ENCODE assay signal across 33 cellular contexts in the genomic region with DNA sequence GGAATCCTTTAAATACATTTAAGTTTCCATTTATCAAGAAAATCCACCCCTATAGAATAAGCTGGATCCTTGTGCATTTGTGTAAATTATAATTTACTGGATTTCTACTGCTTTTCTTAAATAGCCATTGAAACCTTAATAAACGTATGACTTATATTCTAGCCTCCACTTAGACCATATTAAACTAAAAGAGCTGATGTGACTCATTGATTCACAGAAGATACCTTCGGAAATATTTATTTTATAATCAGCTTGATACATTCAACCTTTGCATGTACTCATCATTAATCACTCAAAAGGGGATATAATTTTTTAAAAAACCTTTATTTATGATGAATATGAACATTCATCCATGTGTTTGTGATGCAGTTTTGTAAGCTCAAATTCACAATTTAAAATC.
"Had no signal": no experiment of that assay in that cellular context is flagged by ENCODE, and none has a peak within 500 bp of the region (broad histone marks: within the 10 kb centered on the region; RNA-seq: fewer than 3 reads in every experiment).

No MANE protein-coding gene starts in this region.

- H3K9me3 ChIP-seq: ascending aorta, breast epithelium, colonic mucosa, gastroesophageal sphincter had no signal

- H3K27me3 Mint-ChIP-seq: activated B cell treated with CpG ODN at 0.5 μM for 24 hours; activated naive CD4-positive, alpha-beta T cell treated with anti-CD3 and anti-CD28 coated beads, Interleukin-2, amount 10 ng/mL, durations not matched to agents 7 days and 5 days; activated naive CD8-positive, alpha-beta T cell treated with anti-CD3 and anti-CD28 coated beads, Interleukin-2, amount 10 ng/mL, durations not matched to agents 7 days and 5 days; activated T-cell treated with anti-CD3 and anti-CD28 coated beads, Interleukin-2, amount 50 U/mL, for 24 hours; brain; T-helper 17 cell had no signal

- H3K4me3 Mint-ChIP-seq: activated B cell treated with CpG ODN at 0.5 μM for 24 hours; activated CD8-positive, alpha-beta T cell treated with anti-CD3 and anti-CD28 coated beads for 36 hours; activated naive CD4-positive, alpha-beta T cell treated with anti-CD3 and anti-CD28 coated beads, Interleukin-2, amount 10 ng/mL, durations not matched to agents 7 days and 5 days; activated naive CD8-positive, alpha-beta T cell treated with anti-CD3 and anti-CD28 coated beads, Interleukin-2, amount 10 ng/mL, durations not matched to agents 7 days and 5 days; activated T-cell treated with anti-CD3 and anti-CD28 coated beads, Interleukin-2, amount 50 U/mL, for 24 hours; activated T-cell treated with anti-CD3 and anti-CD28 coated beads, Interleukin-2, amount 50 U/mL, for 72 hours; brain; T-helper 17 cell; T-helper 2 cell treated with Interferon-gamma antibody and Interleukin-4, amounts not matched to agents 5 μg/mL and 100 μg/mL, for 36 hours had no signal

- H3K4me3 ChIP-seq: ascending aorta, breast epithelium, cardiac muscle cell, colonic mucosa, gastroesophageal sphincter, heart right ventricle, hepatocyte had no signal

- H3K36me3 Mint-ChIP-seq: activated naive CD4-positive, alpha-beta T cell treated with anti-CD3 and anti-CD28 coated beads, Interleukin-2, amount 10 ng/mL, durations not matched to agents 7 days and 5 days; activated naive CD8-positive, alpha-beta T cell treated with anti-CD3 and anti-CD28 coated beads, Interleukin-2, amount 10 ng/mL, durations not matched to agents 7 days and 5 days had no signal

- H3K4me2 ChIP-seq: hepatocyte had no signal

- H3K27ac Mint-ChIP-seq: activated B cell treated with CpG ODN at 0.5 μM for 24 hours; activated CD8-positive, alpha-beta T cell treated with anti-CD3 and anti-CD28 coated beads for 36 hours; activated naive CD4-positive, alpha-beta T cell treated with anti-CD3 and anti-CD28 coated beads, Interleukin-2, amount 10 ng/mL, durations not matched to agents 7 days and 5 days; activated naive CD4-positive, alpha-beta T cell treated with anti-CD3 and anti-CD28 coated beads, Interleukin-2, amount 50 U/mL, for 72 hours; activated naive CD8-positive, alpha-beta T cell treated with anti-CD3 and anti-CD28 coated beads, Interleukin-2, amount 10 ng/mL, durations not matched to agents 7 days and 5 days; activated T-cell treated with anti-CD3 and anti-CD28 coated beads, Interleukin-2, amount 50 U/mL, for 24 hours; activated T-cell treated with anti-CD3 and anti-CD28 coated beads, Interleukin-2, amount 50 U/mL, for 72 hours; brain; T-helper 17 cell; T-helper 2 cell treated with Interferon-gamma antibody and Interleukin-4, amounts not matched to agents 5 μg/mL and 100 μg/mL, for 36 hours had no signal

- H3K36me3 ChIP-seq: ascending aorta, breast epithelium, cardiac muscle cell, colonic mucosa, gastroesophageal sphincter, heart right ventricle, WERI-Rb-1 had no signal

- DNase-seq: activated B cell treated with CpG ODN at 0.5 μM for 24 hours; activated CD4-positive, alpha-beta T cell treated with anti-CD3 and anti-CD28 coated beads for 48 hours; activated CD4-positive, alpha-beta T cell treated with anti-CD3 and anti-CD28 coated beads, Interleukin-2, amount 50 U/mL, for 1 hour; activated CD4-positive, alpha-beta T cell treated with anti-CD3 and anti-CD28 coated beads, Interleukin-2, amount 50 U/mL, for 48 hours; activated CD8-positive, alpha-beta memory T cell treated with anti-CD3 and anti-CD28 coated beads, Interleukin-2, amount 50 U/mL, for 48 hours; activated CD8-positive, alpha-beta T cell treated with anti-CD3 and anti-CD28 coated beads for 36 hours; activated gamma-delta T cell; activated naive CD4-positive, alpha-beta T cell; activated naive CD4-positive, alpha-beta T cell treated with anti-CD3 and anti-CD28 coated beads, Interleukin-2, amount 10 ng/mL, durations not matched to agents 7 days and 5 days; activated naive CD8-positive, alpha-beta T cell treated with anti-CD3 and anti-CD28 coated beads, Interleukin-2, amount 10 ng/mL, durations not matched to agents 7 days and 5 days; activated T-cell treated with anti-CD3 and anti-CD28 coated beads for 4 hours; activated T-cell treated with anti-CD3 and anti-CD28 coated beads, Interleukin-2, amount 50 U/mL, for 24 hours; activated T-cell treated with anti-CD3 and anti-CD28 coated beads, Interleukin-2, amount 50 U/mL, for 72 hours; central memory CD4-positive, alpha-beta T cell; cerebellar nuclear complex; colonic mucosa; effector CD8-positive, alpha-beta T cell; foreskin fibroblast; heart right ventricle; T-helper 17 cell; T1000; WERI-Rb-1 had no signal

- H3K9me3 Mint-ChIP-seq: activated CD8-positive, alpha-beta T cell treated with anti-CD3 and anti-CD28 coated beads for 36 hours; activated T-cell treated with anti-CD3 and anti-CD28 coated beads, Interleukin-2, amount 50 U/mL, for 24 hours; T-helper 2 cell treated with Interferon-gamma antibody and Interleukin-4, amounts not matched to agents 5 μg/mL and 100 μg/mL, for 36 hours had no signal

- H3K79me2 ChIP-seq: hepatocyte had no signal

- H2AFZ ChIP-seq: hepatocyte had no signal

- ATAC-seq: activated CD4-positive, CD25-positive, alpha-beta regulatory T cell treated with anti-CD3 and anti-CD28 coated beads, Interleukin-2, amount 50 U/mL, for 24 hours; activated CD8-positive, alpha-beta T cell treated with anti-CD3 and anti-CD28 coated beads for 36 hours; activated naive CD4-positive, alpha-beta T cell treated with anti-CD3 and anti-CD28 coated beads, Interleukin-2, amount 50 U/mL, for 72 hours; activated T-cell treated with anti-CD3 and anti-CD28 coated beads, Interleukin-2, amount 50 U/mL, for 72 hours; esophagus mucosa; gastroesophageal sphincter; heart right ventricle; T-helper 17 cell had no signal

- H3K27me3 ChIP-seq: ascending aorta, breast epithelium, cardiac muscle cell, colonic mucosa, gastroesophageal sphincter, heart right ventricle, hepatocyte had no signal

- H3K27ac ChIP-seq: ascending aorta, breast epithelium, cardiac muscle cell, colonic mucosa, gastroesophageal sphincter, heart right ventricle, hepatocyte, WERI-Rb-1 had no signal

- H3K4me1 ChIP-seq: ascending aorta, breast epithelium, colonic mucosa, gastroesophageal sphincter, heart right ventricle had no signal

- H3K4me1 Mint-ChIP-seq: activated B cell treated with CpG ODN at 0.5 μM for 24 hours; activated naive CD4-positive, alpha-beta T cell treated with anti-CD3 and anti-CD28 coated beads, Interleukin-2, amount 10 ng/mL, durations not matched to agents 7 days and 5 days; activated naive CD8-positive, alpha-beta T cell treated with anti-CD3 and anti-CD28 coated beads, Interleukin-2, amount 10 ng/mL, durations not matched to agents 7 days and 5 days; T-helper 17 cell had no signal

- FAIRE-seq: endometrium had no signal
